9 cellular contexts compared by ENCODE assay signal in the genomic region with DNA sequence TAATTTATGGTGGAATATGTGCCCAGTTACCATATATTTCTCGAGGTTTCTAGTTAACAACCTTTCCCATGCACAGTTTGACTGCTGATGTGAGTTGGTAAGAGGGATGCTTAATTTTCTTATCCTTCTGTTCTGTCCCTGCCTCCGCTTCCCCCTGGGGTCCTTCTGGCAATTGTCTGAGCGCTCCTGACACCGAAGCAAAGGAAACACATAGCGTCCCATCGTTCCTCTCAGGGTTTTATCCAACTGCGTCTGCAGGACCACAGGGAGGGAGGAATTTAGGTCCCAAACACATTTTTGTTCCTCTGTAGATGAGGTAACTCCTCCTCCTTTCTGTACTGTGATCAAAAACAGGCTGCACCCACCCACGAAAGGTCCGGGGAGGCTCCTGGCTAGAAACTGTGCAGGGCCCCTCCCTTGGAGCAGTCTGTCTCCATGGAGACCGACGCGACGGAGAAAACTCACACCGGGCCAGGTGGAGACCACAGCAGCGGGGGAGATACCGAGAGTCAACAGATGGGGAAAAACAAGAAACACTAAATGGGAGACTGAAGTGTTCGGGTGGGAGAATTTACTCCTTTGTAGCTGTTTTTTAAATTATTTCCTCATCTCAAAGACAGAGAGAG.
DNase-seq lines count a peak whose midpoint lies in the region; ATAC-seq, FAIRE-seq and TF ChIP-seq lines count a peak whose summit lies in the region.
"Had no signal": no experiment of that assay in that cellular context is flagged by ENCODE, and none has a peak within 500 bp of the region (broad histone marks: within the 10 kb centered on the region; RNA-seq: fewer than 3 reads in every experiment).

No MANE protein-coding gene starts in this region.

- H3K27me3 ChIP-seq in bronchial epithelial cell (ENCODE audit: control insufficient read depth, insufficient read depth, low read length), result no peaks in the 10 kb centered on the region

- DNase-seq in bronchial epithelial cell (ENCODE audit: low read depth), result no peak
- DNase-seq in middle frontal gyrus (ENCODE audit: extremely low spot score, low spot score), result peak; percentile 42
- no peak for DNase-seq in A172 (ENCODE audit: low spot score)
- no peak for DNase-seq in activated naive CD4-positive, alpha-beta T cell treated with Interleukin-2 at 50 U/mL for 16 hours
- DNase-seq in glomerular visceral epithelial cell (ENCODE audit: extremely low spot score), result no peak
- no peak for DNase-seq in DMS53 treated with DMSO at 0.1 percent for 48 hours (lab: John Stamatoyannopoulos, UW; ENCODE audit: unreplicated experiment)

- peak; percentile 59 for ATAC-seq in GM19372 (IDR thresholded peaks at IDR 0.05; ENCODE audit: low read depth, unreplicated experiment)
- peak; percentile 86 for ATAC-seq in HG03521 (IDR thresholded peaks at IDR 0.05; ENCODE audit: unreplicated experiment)

- H3K4me3 ChIP-seq in bronchial epithelial cell (ENCODE audit: low read depth, low read length), result peak overlapping the region; percentile 7

- no peak for FAIRE-seq in bronchial epithelial cell (lab: Jason Lieb, UNC)
- FAIRE-seq: colon had no signal

- no peak for TF ChIP-seq CTCF in bronchial epithelial cell (IDR thresholded peaks at IDR 0.05; ENCODE audit: insufficient read depth, low read length, severe bottlenecking)

- H3K36me3 ChIP-seq in bronchial epithelial cell (ENCODE audit: control insufficient read depth, insufficient read depth, low read length), result no peaks in the 10 kb centered on the region
